In genomic region chr10:93072225-93072712, GRCh38 we compare ENCODE assay signal across 9 cellular contexts. TPM values are rescaled to one million over a fixed set of nuclear protein-coding genes. Genes with fewer than 3 reads are reported as not detected.
DNase-seq lines count a peak whose midpoint lies in the region; ATAC-seq and TF ChIP-seq lines count a peak whose summit lies in the region.
"Had no signal": no experiment of that assay in that cellular context is flagged by ENCODE, and none has a peak within 500 bp of the region (broad histone marks: within the 10 kb centered on the region; RNA-seq: fewer than 3 reads in every experiment).

No MANE protein-coding gene starts in this region.

- H3K27me3 ChIP-seq in BE2C (peaks cover 81% of the 10 kb centered on the region), adrenal gland (peaks cover 55% of the 10 kb centered on the region)

- 0 to 2% (median 1%) methylated on average over 4 to 27 of the region's 27 CpGs for WGBS in adrenal gland, 4 donors

- H3K27ac ChIP-seq in coronary artery (no peak overlapping the region), adrenal gland (no peak overlapping the region)

- H3K36me3 ChIP-seq in BE2C: no peaks in the 10 kb centered on the region
- no peaks in the 10 kb centered on the region for H3K36me3 ChIP-seq in adrenal gland (replicated peaks in 1 of 2)

- DNase-seq in BE2C (no peak), NB4 (ENCODE audit: low read depth) (no peak), coronary artery (ENCODE audit: low spot score) (no peak), adrenal gland (no peak), D341Med (ENCODE audit: low spot score) (no peak)
- no peak for DNase-seq in naive thymus-derived CD8-positive, alpha-beta T cell
- DNase-seq: activated effector memory CD4-positive, alpha-beta T cell treated with Interleukin-2 at 50 U/mL for 16 hours had no signal

- H3K4me1 Mint-ChIP-seq in naive thymus-derived CD8-positive, alpha-beta T cell: peaks cover 12 to 41% (median 34%) of the 10 kb centered on the region in 4 donors

- ATAC-seq in naive thymus-derived CD8-positive, alpha-beta T cell: no peak
- no peak for ATAC-seq in GM21367 (IDR thresholded peaks at IDR 0.05; ENCODE audit: unreplicated experiment)
- no peak for ATAC-seq in HG02759 (IDR thresholded peaks at IDR 0.05; ENCODE audit: unreplicated experiment)

- no peaks in the 10 kb centered on the region for H3K9me3 ChIP-seq in BE2C
- H3K9me3 ChIP-seq in adrenal gland (replicated peaks in 1 of 3): no peaks in the 10 kb centered on the region

- no peaks in the 10 kb centered on the region for H3K4me1 ChIP-seq in BE2C
- peaks cover 17 to 45% of the 10 kb centered on the region in 2 donors for H3K4me1 ChIP-seq in adrenal gland (replicated peaks in 1 of 2)

- TF ChIP-seq POLR2A in NB4 (IDR thresholded peaks at IDR 0.05; ENCODE audit: extremely low read depth, insufficient read length) (no peak), adrenal gland (IDR thresholded peaks at IDR 0.05) (no peak)

- H3K4me3 ChIP-seq in BE2C (ENCODE audit: low read depth, low read length) (peak overlapping the region; percentile 25), NB4 (ENCODE audit: low read depth, low read length) (peak overlapping the region; percentile 25), coronary artery (peak overlapping the region; percentile 73), adrenal gland (peak overlapping the region in 2 of 4 donors; percentile 21 to 42)

- H3K27me3 Mint-ChIP-seq in naive thymus-derived CD8-positive, alpha-beta T cell: peaks cover 40 to 88% (median 60%) of the 10 kb centered on the region in 5 donors

- POLR2A ChIA-PET in naive thymus-derived CD8-positive, alpha-beta T cell (lab: Charles Lee): interaction anchor here (0.8 kb wide), 1 partner anchor 16 kb away, joined by 3 read pairs; no protein-coding TSS in a partner anchor

- intact Hi-C loops in adrenal gland (cut with DNase I): no loop called here

- H3K36me3 Mint-ChIP-seq in naive thymus-derived CD8-positive, alpha-beta T cell: no peaks in the 10 kb centered on the region

- TF ChIP-seq CTCF in BE2C (IDR thresholded peaks at IDR 0.05; ENCODE audit: low read depth, low read length) (no peak), NB4 (IDR thresholded peaks at IDR 0.05; ENCODE audit: low read depth, low read length) (no peak), coronary artery (IDR thresholded peaks at IDR 0.05) (no peak), adrenal gland (IDR thresholded peaks at IDR 0.05) (no peak)

- no peak overlapping the region for H3K27ac Mint-ChIP-seq in naive thymus-derived CD8-positive, alpha-beta T cell

- H3K4me3 Mint-ChIP-seq in naive thymus-derived CD8-positive, alpha-beta T cell: peak overlapping the region in 9 of 10 donors; percentile 10 to 69 (median 62)

- H3K9me3 Mint-ChIP-seq in naive thymus-derived CD8-positive, alpha-beta T cell: peaks cover 0 to 2% (median 0%) of the 10 kb centered on the region in 9 donors

RNA-seq across cellular contexts. Expression of gene CYP26A1, which starts 1.4 kb away (rescaled TPM):
- polyA plus RNA-seq in BE2C (2012; ENCODE audit: insufficient read depth, insufficient read length, low read depth): not detected
- total RNA-seq in naive thymus-derived CD8-positive, alpha-beta T cell: not detected
- polyA plus RNA-seq in naive thymus-derived CD8-positive, alpha-beta T cell: not detected
- total RNA-seq in adrenal gland: 1 to 10 TPM in 1 of 8 donors, under 1 TPM in 3, not detected in 4; 0.29 to 4.2 (median 0.42) TPM
- under 1 TPM; 0.10 to 0.62 (median 0.56) TPM for polyA plus RNA-seq in adrenal gland

RNA-seq across cellular contexts. Expression of gene CYP26C1, which starts 11.7 kb away (rescaled TPM):
- not detected for polyA plus RNA-seq in BE2C (2012; ENCODE audit: insufficient read depth, insufficient read length, low read depth)
- under 1 TPM; 0.33 to 0.44 TPM for total RNA-seq in naive thymus-derived CD8-positive, alpha-beta T cell
- polyA plus RNA-seq in naive thymus-derived CD8-positive, alpha-beta T cell: not detected
- 1 to 10 TPM in 1 of 8 donors, under 1 TPM in 6, not detected in 1; 0.12 to 5.8 (median 0.25) TPM for total RNA-seq in adrenal gland
- under 1 TPM; 0.10 to 0.48 (median 0.31) TPM for polyA plus RNA-seq in adrenal gland
